8 cellular contexts compared by ENCODE assay signal in genomic region chr18:74310411-74310810, GRCh38. TPM values are rescaled to one million over a fixed set of nuclear protein-coding genes. Genes with fewer than 3 reads are reported as not detected.
DNase-seq lines count a peak whose midpoint lies in the region; ATAC-seq and TF ChIP-seq lines count a peak whose summit lies in the region.

No MANE protein-coding gene starts in this region.

- ATAC-seq in GM19372 (IDR thresholded peaks at IDR 0.05; ENCODE audit: low read depth, unreplicated experiment) (peak; percentile 74), HG03025 (IDR thresholded peaks at IDR 0.05; ENCODE audit: low FRiP score, unreplicated experiment) (no peak)

- no peak for TF ChIP-seq POLR2A in thyroid gland (IDR thresholded peaks at IDR 0.05)

- WGBS in thyroid gland, 2 donors, result 37 to 43% methylated on average over 3 of the region's 3 CpGs

- peak; percentile 49 for DNase-seq in CD1c-positive myeloid dendritic cell (ENCODE audit: extremely low spot score)
- no peak for DNase-seq in ascending aorta (ENCODE audit: low spot score in 2 of 2)
- DNase-seq in lung microvascular endothelial cell (ENCODE audit: low read depth in 2 of 2), result peak; percentile 11 to 34
- DNase-seq in thyroid gland, result no peak
- DNase-seq in OCI-M1 (lab: John Stamatoyannopoulos, UW), result no peak

- no peaks in the 10 kb centered on the region for H3K27me3 ChIP-seq in ascending aorta
- no peaks in the 10 kb centered on the region for H3K27me3 ChIP-seq in thyroid gland

- TF ChIP-seq EP300 in Ishikawa (IDR thresholded peaks at IDR 0.05; ENCODE audit: borderline replicate concordance), result no peak

- intact Hi-C loops in ascending aorta (cut with DNase I), result no loop called here
- intact Hi-C loops in thyroid gland (cut with DNase I), result no loop called here

- H3K9me3 ChIP-seq in ascending aorta (no peaks in the 10 kb centered on the region), thyroid gland (no peaks in the 10 kb centered on the region)

- peak; percentile 49 for TF ChIP-seq RAD21 in Ishikawa (IDR thresholded peaks at IDR 0.05; ENCODE audit: low read depth)

- TF ChIP-seq CTCF in ascending aorta (IDR thresholded peaks at IDR 0.05) (peak in 2 of 3 experiments; percentile 10 to 17), thyroid gland (IDR thresholded peaks at IDR 0.05) (peak in 3 of 6 experiments; percentile 13 to 34 (median 32))

- H3K4me1 ChIP-seq in ascending aorta (no peaks in the 10 kb centered on the region), thyroid gland (no peaks in the 10 kb centered on the region)

- H3K27ac ChIP-seq in ascending aorta (no peak overlapping the region), thyroid gland (no peak overlapping the region)

- H3K36me3 ChIP-seq in ascending aorta, result no peaks in the 10 kb centered on the region
- no peaks in the 10 kb centered on the region for H3K36me3 ChIP-seq in thyroid gland

- H3K4me3 ChIP-seq in ascending aorta, result no peak overlapping the region
- no peak overlapping the region for H3K4me3 ChIP-seq in thyroid gland (replicated peaks in 1 of 3)

TF ChIP-seq in Ishikawa, 13 proteins besides CTCF, POLR2A, EP300 and RAD21:
- TF ChIP-seq NFIC (IDR thresholded peaks at IDR 0.05), result no peak

RNA-seq across cellular contexts. Expression of gene C18orf63, which starts 5.2 kb away (rescaled TPM):
- total RNA-seq in ascending aorta (not detected), lung microvascular endothelial cell (not detected in 2 replicates), thyroid gland (not detected)

RNA-seq across cellular contexts. Expression of gene CYB5A, which starts 18.6 kb away (rescaled TPM):
- total RNA-seq in ascending aorta (58.1 TPM), lung microvascular endothelial cell (18.5 and 27.8 TPM in 2 replicates), thyroid gland (10 to 100 TPM; 45.7 to 95.3 (median 64.5) TPM)

Comparison
In these comparisons a context has a peak if more than half of its experiments do, and no peak if none do; other contexts are left out.
1. DNase-seq: peak in CD1c-positive myeloid dendritic cell (single experiment) and lung microvascular endothelial cell (2 of 2); none in ascending aorta (0 of 2), thyroid gland (0 of 2) and OCI-M1 (single experiment).